In genomic region chr1:183097438-183098051, GRCh38 we compare ENCODE assay signal across 11 cellular contexts.
A peak's percentile ranks its signal among the peaks of the same experiment; 100 is the strongest.
DNase-seq lines count a peak whose midpoint lies in the region; ATAC-seq, FAIRE-seq and TF ChIP-seq lines count a peak whose summit lies in the region.
"Had no signal": no experiment of that assay in that cellular context is flagged by ENCODE, and none has a peak within 500 bp of the region (broad histone marks: within the 10 kb centered on the region; RNA-seq: fewer than 3 reads in every experiment).

No MANE protein-coding gene starts in this region.

- POLR2A ChIA-PET in A549 (lab: Yijun Ruan, JAX) (no interaction called here), HEK293 (lab: Yijun Ruan, JAX) (no interaction called here)

- no peaks in the 10 kb centered on the region for H3K36me3 ChIP-seq in HEK293 (ENCODE audit: control insufficient read depth in 2 of 2, insufficient read depth in 1 of 2, low read length in 2 of 2)
- H3K36me3 ChIP-seq in lower lobe of right lung: no peaks in the 10 kb centered on the region
- H3K36me3 ChIP-seq in aorta (ENCODE audit: control insufficient read depth in 1 of 2, insufficient read depth in 2 of 2, low read length in 1 of 2): no peaks in the 10 kb centered on the region

- no peak for DNase-seq in A549 (ENCODE audit: low read depth in 1 of 2, low spot score in 1 of 2)
- peak; percentile 75 to 84 for DNase-seq in cardiac fibroblast (ENCODE audit: low read depth in 2 of 2)
- no peak for DNase-seq in lower lobe of right lung
- no peak for DNase-seq in aorta
- DNase-seq in NCI-H774 (lab: John Stamatoyannopoulos, UW): no peak
- DNase-seq in activated CD4-positive, alpha-beta T cell treated with anti-CD3 and anti-CD28 coated beads, Interleukin-2, amount 50 U/mL, for 4 hours: no peak
- DNase-seq in activated effector memory CD4-positive, alpha-beta T cell treated with anti-CD3 and anti-CD28 coated beads, Interleukin-2, amount 50 U/mL, for 16 hours: no peak
- DNase-seq: activated CD4-positive, alpha-beta T cell treated with anti-CD3 and anti-CD28 coated beads, Interleukin-2, amount 50 U/mL, for 48 hours; CD4-positive, CD25-positive, alpha-beta regulatory T cell had no signal

- TF ChIP-seq EP300 in A549 (IDR thresholded peaks at IDR 0.05): no peak

- FAIRE-seq in A549 (lab: Jason Lieb, UNC): no peak

- no peak overlapping the region for H3K4me3 ChIP-seq in A549
- H3K4me3 ChIP-seq in HEK293 (ENCODE audit: low read depth, low read length): no peak overlapping the region
- no peak overlapping the region for H3K4me3 ChIP-seq in cardiac fibroblast (replicated peaks in 1 of 2; ENCODE audit: low read depth in 2 of 2, low read length in 2 of 2)
- H3K4me3 ChIP-seq in lower lobe of right lung: no peak overlapping the region
- no peak overlapping the region for H3K4me3 ChIP-seq in aorta (ENCODE audit: low read length in 2 of 2)
- H3K4me3 ChIP-seq: SJSA1 had no signal

- H3K27me3 ChIP-seq in lower lobe of right lung (ENCODE audit: low read depth) (no peaks in the 10 kb centered on the region), aorta (ENCODE audit: control insufficient read depth in 1 of 2, insufficient read depth in 2 of 2, low read length in 1 of 2) (no peaks in the 10 kb centered on the region)
- H3K27me3 ChIP-seq: SJSA1 had no signal

- no peak for ATAC-seq in A549
- no peak for ATAC-seq in lower lobe of right lung
- no peak for ATAC-seq in aorta (ENCODE audit: low FRiP score)

- intact Hi-C loops in lower lobe of right lung (cut with DNase I): no loop called here
- intact Hi-C loops in aorta (cut with DNase I): no loop called here

- H3K9me3 ChIP-seq in A549 (no peaks in the 10 kb centered on the region), HEK293 (ENCODE audit: control insufficient read depth, insufficient read depth, low read depth, low read length) (no peaks in the 10 kb centered on the region), lower lobe of right lung (no peaks in the 10 kb centered on the region), aorta (ENCODE audit: control insufficient read depth, low read length) (no peaks in the 10 kb centered on the region)
- H3K9me3 ChIP-seq: SJSA1 had no signal

- H3K4me1 ChIP-seq in A549 (peaks cover 49% of the 10 kb centered on the region), HEK293 (ENCODE audit: control insufficient read depth, insufficient read depth, low read length) (no peaks in the 10 kb centered on the region), lower lobe of right lung (peaks cover 42% of the 10 kb centered on the region), aorta (ENCODE audit: control insufficient read depth in 1 of 2, insufficient read depth in 2 of 2, low read length in 2 of 2) (peaks cover 0 to 21% of the 10 kb centered on the region in 2 donors)

- WGBS in A549 (ENCODE audit: missing lambda C conversion rate): 73% methylated on average over 3 of the region's 3 CpGs
- WGBS in aorta, 2 donors: 6 to 15% methylated on average over 3 of the region's 3 CpGs

- peak overlapping the region; percentile 31 for H3K4me2 ChIP-seq in A549

- H3K27ac ChIP-seq in A549 (peak overlapping the region in 1 of 2 experiments; percentile 31; a peak in 1 of 6 replicates), HEK293 (ENCODE audit: extremely low read depth, low read depth, low read length) (no peak overlapping the region), lower lobe of right lung (peak overlapping the region; percentile 69), aorta (ENCODE audit: low read depth in 1 of 2, low read length in 2 of 2) (no peak overlapping the region)
- H3K27ac ChIP-seq: SJSA1 had no signal

- TF ChIP-seq POLR2A in A549 (IDR thresholded peaks at IDR 0.05; ENCODE audit: low read length): no peak

- TF ChIP-seq RAD21 in A549 (conservative IDR thresholded peaks at IDR 0.05 in 1 of 2, IDR thresholded peaks at IDR 0.05 in 1 of 2): no peak

- TF ChIP-seq CTCF in A549 (IDR thresholded peaks at IDR 0.05) (no peak), HEK293 (tag by site-specific recombination; IDR thresholded peaks at IDR 0.05) (no peak), cardiac fibroblast (IDR thresholded peaks at IDR 0.05; ENCODE audit: low read depth, low read length) (no peak), lower lobe of right lung (IDR thresholded peaks at IDR 0.05) (no peak)

- CTCF ChIA-PET in A549 (lab: Yijun Ruan, JAX) (no interaction called here), HEK293 (lab: Yijun Ruan, JAX) (no interaction called here)

TF ChIP-seq in A549, 52 proteins besides CTCF, POLR2A, EP300 and RAD21:
- TF ChIP-seq JUN (IDR thresholded peaks at IDR 0.05): no peak
- no peak for TF ChIP-seq PHF8 (IDR thresholded peaks at IDR 0.05; ENCODE audit: borderline replicate concordance, low read depth)
- no peak for TF ChIP-seq HDAC2 (IDR thresholded peaks at IDR 0.05)
- no peak for TF ChIP-seq SREBF2 (IDR thresholded peaks at IDR 0.05)
- no peak for TF ChIP-seq GATA3 (IDR thresholded peaks at IDR 0.05; ENCODE audit: borderline replicate concordance)
- TF ChIP-seq ZSCAN20 (CRISPR knock-in tag; IDR thresholded peaks at IDR 0.05): no peak
- TF ChIP-seq ELK1 (IDR thresholded peaks at IDR 0.05; ENCODE audit: low read depth, low read length): no peak
- no peak for TF ChIP-seq RCOR1 (IDR thresholded peaks at IDR 0.05; ENCODE audit: low read depth, low read length)
- no peak for TF ChIP-seq HMGXB4 (CRISPR knock-in tag; IDR thresholded peaks at IDR 0.05; ENCODE audit: borderline replicate concordance)
- no peak for TF ChIP-seq POLR2AphosphoS2 (conservative IDR thresholded peaks at IDR 0.05; ENCODE audit: low read length)
- no peak for TF ChIP-seq FOXS1 (CRISPR knock-in tag; IDR thresholded peaks at IDR 0.05)
- TF ChIP-seq ZNF302 (CRISPR knock-in tag; IDR thresholded peaks at IDR 0.05): no peak

TF ChIP-seq in HEK293, 187 proteins besides CTCF, POLR2A, EP300 and RAD21:
- TF ChIP-seq ZNF18 (tag by site-specific recombination; IDR thresholded peaks at IDR 0.05): peak; percentile 78
- peak; percentile 37; the same call in 1 of the 2 replicates for TF ChIP-seq OSR2 (tag by site-specific recombination; IDR thresholded peaks at IDR 0.05)
- no peak for TF ChIP-seq ZNF184 (tag by site-specific recombination; IDR thresholded peaks at IDR 0.05)
- TF ChIP-seq ZNF660 (tag by site-specific recombination; IDR thresholded peaks at IDR 0.05): no peak
- no peak for TF ChIP-seq KLF1 (tag by site-specific recombination; IDR thresholded peaks at IDR 0.05)
- no peak for TF ChIP-seq PRDM2 (tag by site-specific recombination; IDR thresholded peaks at IDR 0.05; ENCODE audit: borderline replicate concordance)
- TF ChIP-seq ZNF837 (tag by site-specific recombination; IDR thresholded peaks at IDR 0.05): no peak

Comparison
In these comparisons a context has a peak if more than half of its experiments do, and no peak if none do; other contexts are left out.
1. DNase-seq: peak in cardiac fibroblast (2 of 2); none in A549 (0 of 2), lower lobe of right lung (single experiment), aorta (0 of 2), NCI-H774 (single experiment), activated CD4-positive, alpha-beta T cell treated with anti-CD3 and anti-CD28 coated beads, Interleukin-2, amount 50 U/mL, for 4 hours (0 of 2) and activated effector memory CD4-positive, alpha-beta T cell treated with anti-CD3 and anti-CD28 coated beads, Interleukin-2, amount 50 U/mL, for 16 hours (single experiment).